Comparison of ENCODE assay signal across 24 cellular contexts in genomic region chr9:137554349-137554748, GRCh38.
"Had no signal": no experiment of that assay in that cellular context is flagged by ENCODE, and none has a peak within 500 bp of the region (broad histone marks: within the 10 kb centered on the region; RNA-seq: fewer than 3 reads in every experiment).

No MANE protein-coding gene starts in this region.

- H3K27ac ChIP-seq: coronary artery, neutrophil, psoas muscle, spleen, testis, tibial nerve had no signal

- DNase-seq: effector CD4-positive, alpha-beta T cell; endodermal cell; foreskin melanocyte; head of caudate nucleus; hippocampal formation; left colon; left ventricle myocardium superior; mesenchymal stem cell; midbrain; psoas muscle; retina; spleen; stimulated activated CD4-positive, alpha-beta T cell treated with anti-CD3 and anti-CD28 coated beads, Interleukin-15, amount 100 ng/mL, for 24 hours; stimulated activated CD4-positive, alpha-beta T cell treated with anti-CD3 and anti-CD28 coated beads, Interleukin-1b, Interleukin-23, amount 100 ng/mL, for 48 hours; stimulated activated CD4-positive, alpha-beta T cell treated with anti-CD3 and anti-CD28 coated beads, Interleukin-4, amount 100 ng/mL, for 24 hours; stimulated activated naive B cell treated with anti-CD40 and anti-IgM and Interleukin-4, amounts not matched to agents 10 μg/mL and 1 μg/mL and 100 μg/mL, for 72 hours; stimulated activated naive CD8-positive, alpha-beta T cell treated with anti-CD3 and anti-CD28 coated beads, Interleukin-15, amount 100 ng/mL, for 72 hours; testis had no signal

- H3K9me3 ChIP-seq: neutrophil, psoas muscle, spleen, testis, tibial nerve had no signal

- H3K27me3 ChIP-seq: spleen, testis, tibial nerve had no signal

- H3K9me3 Mint-ChIP-seq: endodermal cell; natural killer cell treated with Interleukin-12 subunit alpha and Interleukin-12 subunit beta and Interleukin-15 and Interleukin-18, amount 100 ng/mL, for 72 hours; stimulated activated naive B cell treated with anti-CD40 and anti-IgM and Interleukin-4, amounts not matched to agents 10 μg/mL and 1 μg/mL and 100 μg/mL, for 72 hours; stimulated activated naive CD8-positive, alpha-beta T cell treated with anti-CD3 and anti-CD28 coated beads, Interleukin-15, amount 100 ng/mL, for 72 hours had no signal

- H3K4me3 ChIP-seq: coronary artery, lung, psoas muscle, spleen, testis, tibial nerve had no signal

- H3K4me3 Mint-ChIP-seq: endodermal cell; natural killer cell treated with Interleukin-12 subunit alpha and Interleukin-12 subunit beta and Interleukin-15 and Interleukin-18, amount 100 ng/mL, for 72 hours; stimulated activated naive B cell treated with anti-CD40 and anti-IgM and Interleukin-4, amounts not matched to agents 10 μg/mL and 1 μg/mL and 100 μg/mL, for 72 hours; stimulated activated naive CD8-positive, alpha-beta T cell treated with anti-CD3 and anti-CD28 coated beads, Interleukin-15, amount 100 ng/mL, for 72 hours had no signal

- H3K27ac Mint-ChIP-seq: endodermal cell; natural killer cell treated with Interleukin-12 subunit alpha and Interleukin-12 subunit beta and Interleukin-15 and Interleukin-18, amount 100 ng/mL, for 72 hours; stimulated activated naive B cell treated with anti-CD40 and anti-IgM and Interleukin-4, amounts not matched to agents 10 μg/mL and 1 μg/mL and 100 μg/mL, for 72 hours; stimulated activated naive CD8-positive, alpha-beta T cell treated with anti-CD3 and anti-CD28 coated beads, Interleukin-15, amount 100 ng/mL, for 72 hours had no signal

- ATAC-seq: left colon; left ventricle myocardium superior; natural killer cell treated with Interleukin-12 subunit alpha and Interleukin-12 subunit beta and Interleukin-15 and Interleukin-18, amount 100 ng/mL, for 72 hours; psoas muscle; sciatic nerve; stimulated activated naive B cell treated with anti-CD40 and anti-IgM and Interleukin-4, amounts not matched to agents 10 μg/mL and 1 μg/mL and 100 μg/mL, for 72 hours; stimulated activated naive CD8-positive, alpha-beta T cell treated with anti-CD3 and anti-CD28 coated beads, Interleukin-15, amount 100 ng/mL, for 72 hours had no signal

- H3K27me3 Mint-ChIP-seq: natural killer cell treated with Interleukin-12 subunit alpha and Interleukin-12 subunit beta and Interleukin-15 and Interleukin-18, amount 100 ng/mL, for 72 hours; stimulated activated naive B cell treated with anti-CD40 and anti-IgM and Interleukin-4, amounts not matched to agents 10 μg/mL and 1 μg/mL and 100 μg/mL, for 72 hours; stimulated activated naive CD8-positive, alpha-beta T cell treated with anti-CD3 and anti-CD28 coated beads, Interleukin-15, amount 100 ng/mL, for 72 hours had no signal
